In genomic region chr9:125867752-125868400, GRCh38 we compare ENCODE assay signal across 25 cellular contexts.
A peak's percentile ranks its signal among the peaks of the same experiment; 100 is the strongest.
DNase-seq lines count a peak whose midpoint lies in the region; ATAC-seq, FAIRE-seq and TF ChIP-seq lines count a peak whose summit lies in the region.
"Had no signal": no experiment of that assay in that cellular context is flagged by ENCODE, and none has a peak within 500 bp of the region (broad histone marks: within the 10 kb centered on the region; RNA-seq: fewer than 3 reads in every experiment).

No MANE protein-coding gene starts in this region.

- no peak overlapping the region for H3K4me3 ChIP-seq in bronchial epithelial cell (ENCODE audit: low read depth, low read length)
- H3K4me3 ChIP-seq: cardiac muscle cell, dorsolateral prefrontal cortex, PC-9, SJCRH30, suprapubic skin had no signal

- H3K27me3 ChIP-seq in bronchial epithelial cell (ENCODE audit: control insufficient read depth, insufficient read depth, low read length) = no peaks in the 10 kb centered on the region
- H3K27me3 ChIP-seq: cardiac muscle cell, dorsolateral prefrontal cortex, SJCRH30, suprapubic skin had no signal

- DNase-seq in DMS53 (lab: John Stamatoyannopoulos, UW) = peak; percentile 20
- DNase-seq in DMS53 treated with DMSO at 0.1 percent for 48 hours (lab: John Stamatoyannopoulos, UW; ENCODE audit: unreplicated experiment) = no peak
- peak; percentile 50 for DNase-seq in HT1080 (ENCODE audit: low read depth)
- peak; percentile 78 for DNase-seq in bronchial epithelial cell (ENCODE audit: low read depth)
- DNase-seq in kidney tubule cell (ENCODE audit: low spot score) = peak; percentile 30
- no peak for DNase-seq in activated CD4-positive, CD25-positive, alpha-beta regulatory T cell (lab: John Stamatoyannopoulos, UW)
- DNase-seq: 8988T; activated CD4-positive, alpha-beta T cell treated with anti-CD3 and anti-CD28 coated beads for 48 hours; dorsolateral prefrontal cortex; EL; erythroblast; glutamatergic neuron; NCI-H1930; NCI-H82; PC-9; SJCRH30; T-helper 1 cell had no signal

- ATAC-seq in HG03432 (IDR thresholded peaks at IDR 0.05; ENCODE audit: unreplicated experiment) (no peak), HG02938 (IDR thresholded peaks at IDR 0.05; ENCODE audit: unreplicated experiment) (no peak)
- ATAC-seq: naive thymus-derived CD8-positive, alpha-beta T cell; stimulated activated effector memory CD8-positive, alpha-beta T cell treated with anti-CD3 and anti-CD28 coated beads, Interleukin-12 subunit alpha, Interleukin-12 subunit beta, amount 100 ng/mL, for 72 hours had no signal

- H3K36me3 ChIP-seq in bronchial epithelial cell (ENCODE audit: control insufficient read depth, insufficient read depth, low read length) = no peaks in the 10 kb centered on the region
- H3K36me3 ChIP-seq: cardiac muscle cell, SJCRH30, suprapubic skin had no signal

- FAIRE-seq in bronchial epithelial cell (lab: Jason Lieb, UNC) = no peak
- FAIRE-seq: GM18507, urothelium cell line had no signal

- TF ChIP-seq CTCF in bronchial epithelial cell (IDR thresholded peaks at IDR 0.05; ENCODE audit: insufficient read depth, low read length, severe bottlenecking) = no peak

Comparison
In these comparisons a context has a peak if more than half of its experiments do, and no peak if none do; other contexts are left out.
1. DNase-seq: peak in DMS53 (single experiment), HT1080 (single experiment), bronchial epithelial cell (single experiment) and kidney tubule cell (single experiment); none in DMS53 treated with DMSO at 0.1 percent for 48 hours (single experiment) and activated CD4-positive, CD25-positive, alpha-beta regulatory T cell (0 of 4).